Comparison of ENCODE assay signal across 8 cellular contexts in genomic region chr4:71187399-71188196, GRCh38.
DNase-seq lines count a peak whose midpoint lies in the region; ATAC-seq and TF ChIP-seq lines count a peak whose summit lies in the region.

No MANE protein-coding gene starts in this region.

- no peak overlapping the region for H4K5ac ChIP-seq in mesendoderm (ENCODE audit: low read length)

- H3K27me3 ChIP-seq in mesendoderm (ENCODE audit: insufficient read depth, low read length, poor library complexity) = peaks cover 2% of the 10 kb centered on the region
- no peaks in the 10 kb centered on the region for H3K27me3 ChIP-seq in stomach smooth muscle (ENCODE audit: control insufficient read depth in 1 of 2, insufficient read depth in 2 of 2, low read length in 2 of 2)

- WGBS in mesendoderm (ENCODE audit: extremely low coverage, insufficient coverage, low lambda C conversion rate) = no CpG with 5 or more reads among the region's 46 CpGs

- H3K56ac ChIP-seq in mesendoderm (ENCODE audit: low read length) = peak overlapping the region; percentile 76

- no peak; the same call in 1 of the 2 replicates for TF ChIP-seq CTCF in VCaP (conservative IDR thresholded peaks at IDR 0.05)

- H3K4me1 ChIP-seq in mesendoderm (ENCODE audit: control insufficient read depth, low read depth, low read length) (peaks cover 1% of the 10 kb centered on the region), stomach smooth muscle (ENCODE audit: control insufficient read depth, insufficient read depth, low read length) (peaks cover 6% of the 10 kb centered on the region)

- H2AK5ac ChIP-seq in mesendoderm (ENCODE audit: low read length) = no peak overlapping the region

- DNase-seq in EH (ENCODE audit: low read depth) (peak; percentile 64), ecto neural progenitor cell (ENCODE audit: low spot score) (peak; percentile 67), mesendoderm (peak; percentile 33), CD1c-positive myeloid dendritic cell (ENCODE audit: extremely low spot score) (no peak), AML-193 (lab: John Stamatoyannopoulos, UW) (no peak)

- H3K9ac ChIP-seq in mesendoderm (ENCODE audit: low read length) (peak overlapping the region; percentile 63), stomach smooth muscle (ENCODE audit: low read length in 2 of 2) (peak overlapping the region in 1 of 2 donors; percentile 42)

- no peak overlapping the region for H2BK5ac ChIP-seq in mesendoderm (ENCODE audit: low read length)

- no peaks in the 10 kb centered on the region for H3K79me2 ChIP-seq in mesendoderm (ENCODE audit: control insufficient read depth, insufficient read depth, low read length)

- H3K27ac ChIP-seq in VCaP (peak overlapping the region; percentile 74), mesendoderm (ENCODE audit: low read depth, low read length) (no peak overlapping the region), stomach smooth muscle (ENCODE audit: low read length) (no peak overlapping the region)

- no peak overlapping the region for H3K4ac ChIP-seq in mesendoderm (ENCODE audit: low read depth, low read length)

- H3K4me3 ChIP-seq in mesendoderm (ENCODE audit: low read length) (peak overlapping the region; percentile 33), stomach smooth muscle (ENCODE audit: low read length in 2 of 2) (peak overlapping the region; percentile 70 to 76)

- no peak overlapping the region for H2BK15ac ChIP-seq in mesendoderm (replicated peaks; ENCODE audit: low read depth)

- no peak overlapping the region for H2BK120ac ChIP-seq in mesendoderm (ENCODE audit: low read depth, low read length)

- peak overlapping the region; percentile 74 for H3K4me2 ChIP-seq in mesendoderm (ENCODE audit: low read length)

- H3K9me3 ChIP-seq in stomach smooth muscle (ENCODE audit: control insufficient read depth in 2 of 2, low read length in 2 of 2) = no peaks in the 10 kb centered on the region

- no peak overlapping the region for H4K8ac ChIP-seq in mesendoderm (ENCODE audit: low read depth, low read length)

- H3K36me3 ChIP-seq in mesendoderm (ENCODE audit: control insufficient read depth, insufficient read depth, low read length) = no peaks in the 10 kb centered on the region
- H3K36me3 ChIP-seq in stomach smooth muscle (ENCODE audit: control insufficient read depth in 2 of 2, insufficient read depth in 2 of 2, low read length in 2 of 2) = no peaks in the 10 kb centered on the region

- peak overlapping the region; percentile 11 for H3K18ac ChIP-seq in mesendoderm (ENCODE audit: low read length)

- no peaks in the 10 kb centered on the region for H3K79me1 ChIP-seq in mesendoderm (ENCODE audit: low read length)

- ATAC-seq in HG02798 (IDR thresholded peaks at IDR 0.05; ENCODE audit: poor library complexity, unreplicated experiment) = peak; percentile 22

- peak overlapping the region; percentile 38 for H3K23ac ChIP-seq in mesendoderm (ENCODE audit: low read length)

Comparison
In these comparisons a context has a peak if more than half of its experiments do, and no peak if none do; other contexts are left out.
1. DNase-seq: peak in EH (single experiment), ecto neural progenitor cell (single experiment) and mesendoderm (single experiment); none in CD1c-positive myeloid dendritic cell (single experiment) and AML-193 (0 of 2).